In the genomic region with DNA sequence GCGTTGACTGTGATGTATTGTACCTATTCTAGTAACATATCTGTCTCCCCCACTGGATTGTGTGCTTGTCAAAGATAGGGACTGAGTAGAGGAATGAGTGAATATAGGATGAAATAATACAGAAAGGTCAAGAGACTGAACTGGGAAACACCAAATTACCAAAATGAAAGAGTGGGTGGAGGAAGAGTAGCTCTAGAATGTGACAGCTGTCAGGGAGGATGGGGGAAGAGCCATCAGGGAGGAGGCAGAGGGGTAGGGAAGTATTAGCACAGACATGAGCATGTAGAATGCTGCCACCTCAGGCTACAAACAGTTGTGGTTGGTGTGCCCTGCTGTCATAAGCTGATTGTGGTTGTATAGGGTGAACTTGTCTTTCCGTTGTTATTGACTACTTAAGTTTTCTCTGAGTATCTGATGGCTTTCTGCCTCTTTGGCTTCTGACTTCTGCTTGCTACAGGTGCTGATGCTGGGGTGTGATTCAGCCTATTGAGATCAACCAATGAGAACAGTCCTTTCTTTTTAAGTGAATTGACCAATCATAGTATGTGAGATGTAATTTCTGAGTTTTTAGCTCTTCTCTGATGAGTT, we compare ENCODE assay signal across 1 cellular context.
TF ChIP-seq lines count a peak whose summit lies in the region.

No MANE protein-coding gene starts in this region.

TF ChIP-seq in GM23338, 12 proteins besides CTCF, POLR2A, EP300 and RAD21:
- TF ChIP-seq, protein P1, sequence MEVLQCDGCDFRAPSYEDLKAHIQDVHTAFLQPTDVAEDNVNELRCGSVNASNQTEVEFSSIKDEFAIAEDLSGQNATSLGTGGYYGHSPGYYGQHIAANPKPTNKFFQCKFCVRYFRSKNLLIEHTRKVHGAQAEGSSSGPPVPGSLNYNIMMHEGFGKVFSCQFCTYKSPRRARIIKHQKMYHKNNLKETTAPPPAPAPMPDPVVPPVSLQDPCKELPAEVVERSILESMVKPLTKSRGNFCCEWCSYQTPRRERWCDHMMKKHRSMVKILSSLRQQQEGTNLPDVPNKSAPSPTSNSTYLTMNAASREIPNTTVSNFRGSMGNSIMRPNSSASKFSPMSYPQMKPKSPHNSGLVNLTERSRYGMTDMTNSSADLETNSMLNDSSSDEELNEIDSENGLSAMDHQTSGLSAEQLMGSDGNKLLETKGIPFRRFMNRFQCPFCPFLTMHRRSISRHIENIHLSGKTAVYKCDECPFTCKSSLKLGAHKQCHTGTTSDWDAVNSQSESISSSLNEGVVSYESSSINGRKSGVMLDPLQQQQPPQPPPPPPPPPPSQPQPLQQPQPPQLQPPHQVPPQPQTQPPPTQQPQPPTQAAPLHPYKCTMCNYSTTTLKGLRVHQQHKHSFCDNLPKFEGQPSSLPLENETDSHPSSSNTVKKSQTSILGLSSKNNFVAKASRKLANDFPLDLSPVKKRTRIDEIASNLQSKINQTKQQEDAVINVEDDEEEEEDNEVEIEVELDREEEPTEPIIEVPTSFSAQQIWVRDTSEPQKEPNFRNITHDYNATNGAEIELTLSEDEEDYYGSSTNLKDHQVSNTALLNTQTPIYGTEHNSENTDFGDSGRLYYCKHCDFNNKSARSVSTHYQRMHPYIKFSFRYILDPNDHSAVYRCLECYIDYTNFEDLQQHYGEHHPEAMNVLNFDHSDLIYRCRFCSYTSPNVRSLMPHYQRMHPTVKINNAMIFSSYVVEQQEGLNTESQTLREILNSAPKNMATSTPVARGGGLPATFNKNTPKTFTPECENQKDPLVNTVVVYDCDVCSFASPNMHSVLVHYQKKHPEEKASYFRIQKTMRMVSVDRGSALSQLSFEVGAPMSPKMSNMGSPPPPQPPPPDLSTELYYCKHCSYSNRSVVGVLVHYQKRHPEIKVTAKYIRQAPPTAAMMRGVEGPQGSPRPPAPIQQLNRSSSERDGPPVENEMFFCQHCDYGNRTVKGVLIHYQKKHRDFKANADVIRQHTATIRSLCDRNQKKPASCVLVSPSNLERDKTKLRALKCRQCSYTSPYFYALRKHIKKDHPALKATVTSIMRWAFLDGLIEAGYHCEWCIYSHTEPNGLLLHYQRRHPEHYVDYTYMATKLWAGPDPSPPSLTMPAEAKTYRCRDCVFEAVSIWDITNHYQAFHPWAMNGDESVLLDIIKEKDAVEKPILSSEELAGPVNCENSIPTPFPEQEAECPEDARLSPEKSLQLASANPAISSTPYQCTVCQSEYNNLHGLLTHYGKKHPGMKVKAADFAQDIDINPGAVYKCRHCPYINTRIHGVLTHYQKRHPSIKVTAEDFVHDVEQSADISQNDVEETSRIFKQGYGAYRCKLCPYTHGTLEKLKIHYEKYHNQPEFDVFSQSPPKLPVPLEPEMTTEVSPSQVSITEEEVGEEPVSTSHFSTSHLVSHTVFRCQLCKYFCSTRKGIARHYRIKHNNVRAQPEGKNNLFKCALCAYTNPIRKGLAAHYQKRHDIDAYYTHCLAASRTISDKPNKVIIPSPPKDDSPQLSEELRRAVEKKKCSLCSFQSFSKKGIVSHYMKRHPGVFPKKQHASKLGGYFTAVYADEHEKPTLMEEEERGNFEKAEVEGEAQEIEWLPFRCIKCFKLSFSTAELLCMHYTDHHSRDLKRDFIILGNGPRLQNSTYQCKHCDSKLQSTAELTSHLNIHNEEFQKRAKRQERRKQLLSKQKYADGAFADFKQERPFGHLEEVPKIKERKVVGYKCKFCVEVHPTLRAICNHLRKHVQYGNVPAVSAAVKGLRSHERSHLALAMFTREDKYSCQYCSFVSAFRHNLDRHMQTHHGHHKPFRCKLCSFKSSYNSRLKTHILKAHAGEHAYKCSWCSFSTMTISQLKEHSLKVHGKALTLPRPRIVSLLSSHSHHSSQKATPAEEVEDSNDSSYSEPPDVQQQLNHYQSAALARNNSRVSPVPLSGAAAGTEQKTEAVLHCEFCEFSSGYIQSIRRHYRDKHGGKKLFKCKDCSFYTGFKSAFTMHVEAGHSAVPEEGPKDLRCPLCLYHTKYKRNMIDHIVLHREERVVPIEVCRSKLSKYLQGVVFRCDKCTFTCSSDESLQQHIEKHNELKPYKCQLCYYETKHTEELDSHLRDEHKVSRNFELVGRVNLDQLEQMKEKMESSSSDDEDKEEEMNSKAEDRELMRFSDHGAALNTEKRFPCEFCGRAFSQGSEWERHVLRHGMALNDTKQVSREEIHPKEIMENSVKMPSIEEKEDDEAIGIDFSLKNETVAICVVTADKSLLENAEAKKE (CRISPR knock-in tag; IDR thresholded peaks at IDR 0.05), result no peak
- TF ChIP-seq EZH2phosphoT487 (IDR thresholded peaks at IDR 0.05; ENCODE audit: unreplicated experiment), result no peak
- TF ChIP-seq, protein P2, sequence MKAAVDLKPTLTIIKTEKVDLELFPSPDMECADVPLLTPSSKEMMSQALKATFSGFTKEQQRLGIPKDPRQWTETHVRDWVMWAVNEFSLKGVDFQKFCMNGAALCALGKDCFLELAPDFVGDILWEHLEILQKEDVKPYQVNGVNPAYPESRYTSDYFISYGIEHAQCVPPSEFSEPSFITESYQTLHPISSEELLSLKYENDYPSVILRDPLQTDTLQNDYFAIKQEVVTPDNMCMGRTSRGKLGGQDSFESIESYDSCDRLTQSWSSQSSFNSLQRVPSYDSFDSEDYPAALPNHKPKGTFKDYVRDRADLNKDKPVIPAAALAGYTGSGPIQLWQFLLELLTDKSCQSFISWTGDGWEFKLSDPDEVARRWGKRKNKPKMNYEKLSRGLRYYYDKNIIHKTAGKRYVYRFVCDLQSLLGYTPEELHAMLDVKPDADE (IDR thresholded peaks at IDR 0.05), result no peak
- TF ChIP-seq EZH2 (IDR thresholded peaks at IDR 0.05; ENCODE audit: low read depth, unreplicated experiment), result no peak
- TF ChIP-seq NANOG (IDR thresholded peaks at IDR 0.05; ENCODE audit: borderline replicate concordance), result no peak
- no peak for TF ChIP-seq ZNF114 (CRISPR knock-in tag; IDR thresholded peaks at IDR 0.05)
- no peak for TF ChIP-seq STAT1 (IDR thresholded peaks at IDR 0.05; ENCODE audit: unreplicated experiment)
- no peak for TF ChIP-seq CREB1 (CRISPR knock-in tag; IDR thresholded peaks at IDR 0.05; ENCODE audit: low read depth)
- no peak for TF ChIP-seq JUNB (IDR thresholded peaks at IDR 0.05; ENCODE audit: unreplicated experiment)
- TF ChIP-seq REST (IDR thresholded peaks at IDR 0.05; ENCODE audit: unreplicated experiment), result no peak
- no peak for TF ChIP-seq POLR2AphosphoS5 (IDR thresholded peaks at IDR 0.05; ENCODE audit: low read depth)
- TF ChIP-seq ZNF331 (CRISPR knock-in tag; IDR thresholded peaks at IDR 0.05; ENCODE audit: low read depth), result no peak
TF ChIP-seq in GM23338: peak in this region for 0.
